8 cellular contexts compared by ENCODE assay signal in the genomic region with DNA sequence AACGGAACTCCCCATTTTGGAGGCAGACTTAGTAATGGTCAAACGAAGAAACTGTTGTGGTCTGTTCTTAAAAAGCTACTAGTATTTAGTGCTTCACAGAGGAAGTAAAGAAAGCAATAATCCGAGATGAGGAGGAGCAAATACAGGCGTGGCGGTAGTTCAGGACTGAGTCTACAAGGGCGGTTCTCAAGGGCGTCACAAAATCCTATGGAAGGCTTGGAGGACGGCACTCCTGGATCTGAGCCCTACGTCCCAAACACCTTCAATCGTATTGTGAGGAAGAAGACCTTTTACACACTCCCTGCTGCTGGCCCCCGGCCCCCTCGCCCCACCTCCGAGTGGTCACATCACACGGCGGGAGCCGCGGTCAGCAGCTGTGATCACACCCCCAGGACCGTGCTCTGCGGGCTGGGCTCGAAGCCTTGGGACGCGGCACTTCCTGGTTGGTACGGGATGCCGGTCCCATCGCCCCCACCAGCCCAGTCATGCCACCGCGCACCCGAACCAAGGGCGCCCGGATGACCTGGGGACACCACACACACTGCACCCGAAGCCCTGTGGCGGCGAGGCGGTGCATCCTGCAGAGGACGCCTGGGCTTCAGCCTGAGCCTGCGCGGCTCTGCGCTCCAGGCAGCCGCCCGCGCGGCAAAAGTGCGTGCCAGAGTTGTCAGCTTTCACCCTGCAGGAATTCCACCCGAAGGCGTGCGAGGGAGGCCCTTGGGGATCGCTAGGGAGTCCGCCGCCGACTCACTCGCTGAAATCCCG. TPM values are rescaled to one million over a fixed set of nuclear protein-coding genes. Genes with fewer than 3 reads are reported as not detected.
A peak's percentile ranks its signal among the peaks of the same experiment; 100 is the strongest.
DNase-seq lines count a peak whose midpoint lies in the region; ATAC-seq and TF ChIP-seq lines count a peak whose summit lies in the region.

No MANE protein-coding gene starts in this region.

- no peaks in the 10 kb centered on the region for H3K36me3 Mint-ChIP-seq in activated naive CD8-positive, alpha-beta T cell treated with anti-CD3 and anti-CD28 coated beads, Interleukin-2, amount 50 U/mL, for 24 hours (ENCODE audit: low read depth)

- H3K27me3 ChIP-seq in heart right ventricle, result no peaks in the 10 kb centered on the region

- TF ChIP-seq CTCF in heart right ventricle (IDR thresholded peaks at IDR 0.05), result peak in 4 of 9 donors; percentile 13 to 45 (median 34)

- peaks cover 44% of the 10 kb centered on the region for H3K27me3 Mint-ChIP-seq in activated naive CD8-positive, alpha-beta T cell treated with anti-CD3 and anti-CD28 coated beads, Interleukin-2, amount 50 U/mL, for 24 hours

- intact Hi-C loops in heart right ventricle (cut with DNase I), result loop anchor here in 3 of 10 donors (2.0 to 5.0 kb wide), 4 partner anchors 23 to 228 kb away; a partner anchor contains a TSS
- intact Hi-C loops in posterior cingulate gyrus (cut with DNase I), result no loop called here

- no peaks in the 10 kb centered on the region for H3K9me3 ChIP-seq in heart right ventricle

- ATAC-seq in GM21360 (IDR thresholded peaks at IDR 0.05; ENCODE audit: unreplicated experiment) (peak; percentile 41), heart right ventricle (peak; percentile 79 to 92 (median 82))
- ATAC-seq in activated naive CD8-positive, alpha-beta T cell treated with anti-CD3 and anti-CD28 coated beads, Interleukin-2, amount 50 U/mL, for 24 hours, result peak; percentile 70

- H3K4me1 Mint-ChIP-seq in activated naive CD8-positive, alpha-beta T cell treated with anti-CD3 and anti-CD28 coated beads, Interleukin-2, amount 50 U/mL, for 24 hours, result peaks cover 29% of the 10 kb centered on the region

- peak overlapping the region; percentile 80 to 94 (median 90) for H3K27ac ChIP-seq in heart right ventricle

- H3K9me3 Mint-ChIP-seq in activated naive CD8-positive, alpha-beta T cell treated with anti-CD3 and anti-CD28 coated beads, Interleukin-2, amount 50 U/mL, for 24 hours, result no peaks in the 10 kb centered on the region

- H3K27ac Mint-ChIP-seq in activated naive CD8-positive, alpha-beta T cell treated with anti-CD3 and anti-CD28 coated beads, Interleukin-2, amount 50 U/mL, for 24 hours, result peak overlapping the region; percentile 37

- H3K4me3 ChIP-seq in heart right ventricle, result peak overlapping the region; percentile 53 to 79 (median 68)

- H3K4me3 Mint-ChIP-seq in activated naive CD8-positive, alpha-beta T cell treated with anti-CD3 and anti-CD28 coated beads, Interleukin-2, amount 50 U/mL, for 24 hours, result peak overlapping the region; percentile 66

- 2% methylated on average over 52 of the region's 52 CpGs for WGBS in heart right ventricle, 2 donors

- peak; percentile 70 for DNase-seq in DMS79 treated with DMSO at 0.1 percent for 48 hours (lab: John Stamatoyannopoulos, UW)
- DNase-seq in HS-27A (ENCODE audit: low read depth), result peak; percentile 72
- peak; percentile 83 for DNase-seq in SK-MEL-5 (ENCODE audit: low read depth, low spot score)
- DNase-seq in activated naive CD8-positive, alpha-beta T cell treated with anti-CD3 and anti-CD28 coated beads, Interleukin-2, amount 50 U/mL, for 24 hours, result peak; percentile 56
- DNase-seq in heart right ventricle, result peak; percentile 88 to 90
- peak; percentile 51 to 95 (median 63) for DNase-seq in posterior cingulate gyrus
- no peak for DNase-seq in middle frontal gyrus (ENCODE audit: extremely low spot score, low spot score)

- no peaks in the 10 kb centered on the region for H3K36me3 ChIP-seq in heart right ventricle

- in situ Hi-C loops in SK-MEL-5 (cut with HindIII; ENCODE audit: low pct_unique_long_range_greater_than_20kb, low sequenced_read_pairs), result no loop called here

- H3K4me1 ChIP-seq in heart right ventricle, result peaks cover under 1 to 76% (median 22%) of the 10 kb centered on the region in 9 donors

RNA-seq across cellular contexts. Expression of a gene that starts 0.6 kb away (rescaled TPM):
- 87.7 and 92.2 TPM in 2 replicates for total RNA-seq in SK-MEL-5 (2014; rRNA removed; shearing (Covaris generic))
- polyA plus RNA-seq in SK-MEL-5 (2015; cell fraction: cytosol; rRNA removed), result 45.2 and 60.4 TPM in 2 replicates
- polyA plus RNA-seq in SK-MEL-5 (2015; cell fraction: nucleus; rRNA removed), result 85.3 and 118 TPM in 2 replicates
- 10 to 100 TPM; 51.4 to 83.3 (median 67.1) TPM for total RNA-seq in heart right ventricle
- polyA plus RNA-seq in heart right ventricle, result 10 to 100 TPM; 10.5 to 13.3 TPM

RNA-seq across cellular contexts. Expression of a gene that starts 33.5 kb away (rescaled TPM):
- not detected in 2 replicates for total RNA-seq in SK-MEL-5 (2014; rRNA removed; shearing (Covaris generic))
- not detected in 2 replicates for polyA plus RNA-seq in SK-MEL-5 (2015; cell fraction: cytosol; rRNA removed)
- polyA plus RNA-seq in SK-MEL-5 (2015; cell fraction: nucleus; rRNA removed), result not detected in 2 replicates
- total RNA-seq in heart right ventricle, result not detected
- not detected for polyA plus RNA-seq in heart right ventricle
